28 cellular contexts compared by ENCODE assay signal in genomic region chr3:25967385-25967784, GRCh38.
DNase-seq lines count a peak whose midpoint lies in the region; ATAC-seq, FAIRE-seq and TF ChIP-seq lines count a peak whose summit lies in the region.
"Had no signal": no experiment of that assay in that cellular context is flagged by ENCODE, and none has a peak within 500 bp of the region (broad histone marks: within the 10 kb centered on the region; RNA-seq: fewer than 3 reads in every experiment).

No MANE protein-coding gene starts in this region.

- H3K4me1 ChIP-seq in HepG2 (ENCODE audit: insufficient read depth, low read length) (no peaks in the 10 kb centered on the region), right lobe of liver (no peaks in the 10 kb centered on the region), left lung (no peaks in the 10 kb centered on the region), upper lobe of right lung (no peaks in the 10 kb centered on the region), PC-9 (replicated peaks; ENCODE audit: insufficient read depth) (no peaks in the 10 kb centered on the region)
- H3K4me1 ChIP-seq: BE2C, BLaER1 had no signal

- H3K9me3 Mint-ChIP-seq in activated CD8-positive, alpha-beta T cell treated with anti-CD3 and anti-CD28 coated beads for 36 hours: no peaks in the 10 kb centered on the region

- no peaks in the 10 kb centered on the region for H3K9me2 ChIP-seq in PC-9 (ENCODE audit: insufficient read depth)

- H4K20me1 ChIP-seq in HepG2 (ENCODE audit: insufficient read depth, low read length): no peaks in the 10 kb centered on the region
- no peaks in the 10 kb centered on the region for H4K20me1 ChIP-seq in PC-9 (ENCODE audit: insufficient read depth)
- H4K20me1 ChIP-seq: BLaER1 had no signal

- no peak for TF ChIP-seq EP300 in HepG2 (IDR thresholded peaks at IDR 0.05; ENCODE audit: low read depth in 2 of 2, low read length in 2 of 2)
- TF ChIP-seq EP300 in HepG2 (CRISPR knock-in tag; IDR thresholded peaks at IDR 0.05; ENCODE audit: borderline replicate concordance): no peak

- no peak for FAIRE-seq in HepG2 (lab: Jason Lieb, UNC)
- no peak for FAIRE-seq in bronchial epithelial cell (lab: Jason Lieb, UNC)
- FAIRE-seq: A204.1, GM12878, GM12892, GM18507 had no signal

- no peaks in the 10 kb centered on the region for H3K4me1 Mint-ChIP-seq in activated CD8-positive, alpha-beta T cell treated with anti-CD3 and anti-CD28 coated beads for 36 hours (ENCODE audit: low read depth)
- H3K4me1 Mint-ChIP-seq: CD14-positive monocyte; CD4-positive, alpha-beta memory T cell; CD4-positive, CD25-positive, alpha-beta regulatory T cell; CD8-positive, alpha-beta memory T cell had no signal

- H3K79me2 ChIP-seq in HepG2 (ENCODE audit: insufficient read depth, low read length): no peaks in the 10 kb centered on the region
- H3K79me2 ChIP-seq in PC-9 (ENCODE audit: low read depth): no peaks in the 10 kb centered on the region

- H3K27me3 ChIP-seq in HepG2 (ENCODE audit: control insufficient read depth in 1 of 2, insufficient read depth in 2 of 2, low read length in 2 of 2) (no peaks in the 10 kb centered on the region), right lobe of liver (no peaks in the 10 kb centered on the region), bronchial epithelial cell (ENCODE audit: control insufficient read depth, insufficient read depth, low read length) (no peaks in the 10 kb centered on the region), left lung (no peaks in the 10 kb centered on the region), upper lobe of right lung (no peaks in the 10 kb centered on the region), PC-9 (ENCODE audit: insufficient read depth, low read depth) (no peaks in the 10 kb centered on the region)
- H3K27me3 ChIP-seq: BE2C, BLaER1 had no signal

- TF ChIP-seq CTCF in HepG2 (CRISPR knock-in tag; IDR thresholded peaks at IDR 0.05): no peak
- TF ChIP-seq CTCF in right lobe of liver (IDR thresholded peaks at IDR 0.05): no peak
- TF ChIP-seq CTCF in bronchial epithelial cell (IDR thresholded peaks at IDR 0.05; ENCODE audit: insufficient read depth, low read length, severe bottlenecking): no peak
- no peak for TF ChIP-seq CTCF in left lung (IDR thresholded peaks at IDR 0.05)
- TF ChIP-seq CTCF in upper lobe of right lung (IDR thresholded peaks at IDR 0.05): no peak
- TF ChIP-seq CTCF in PC-9 (conservative IDR thresholded peaks at IDR 0.05): no peak
- TF ChIP-seq CTCF in activated CD8-positive, alpha-beta T cell treated with anti-CD3 and anti-CD28 coated beads for 36 hours (IDR thresholded peaks at IDR 0.05): no peak

- in situ Hi-C loops in HepG2 (cut with HindIII; ENCODE audit: extremely low pct_ligation_motif_present, low pct_unique_long_range_greater_than_20kb): no loop called here

- 18% methylated on average over 5 of the region's 5 CpGs for WGBS in HepG2 (ENCODE audit: low lambda C conversion rate)
- whole genome bisulfite sequencing in right lobe of liver (ENCODE audit: insufficient coverage, low coverage, low lambda C conversion rate, missing lambda C conversion rate): 73% methylated on average over 5 of the region's 5 CpGs

- CTCF ChIA-PET in HepG2 (lab: Yijun Ruan, JAX; ENCODE audit: low intra/inter-chr PET ratio, low total read pairs) (no interaction called here), PC-9 (lab: Charles Lee) (no interaction called here)
- CTCF ChIA-PET in activated CD8-positive, alpha-beta T cell treated with anti-CD3 and anti-CD28 coated beads for 36 hours (lab: Charles Lee): no interaction called here

- H3K9ac ChIP-seq in HepG2 (ENCODE audit: insufficient read depth, low read depth, low read length): no peak overlapping the region
- H3K9ac ChIP-seq: BLaER1 had no signal

- no peaks in the 10 kb centered on the region for H3K9me3 ChIP-seq in HepG2 (ENCODE audit: low read length)
- H3K9me3 ChIP-seq in right lobe of liver: no peaks in the 10 kb centered on the region
- peaks cover 0 to 6% of the 10 kb centered on the region in 2 donors for H3K9me3 ChIP-seq in left lung
- no peaks in the 10 kb centered on the region for H3K9me3 ChIP-seq in upper lobe of right lung
- H3K9me3 ChIP-seq in PC-9 (ENCODE audit: insufficient read depth, low read depth): no peaks in the 10 kb centered on the region
- H3K9me3 ChIP-seq: BE2C had no signal

- BruUV-seq in HepG2 (replicated peaks; lab: Mats Ljungman, UMichigan) (no TSS peak), PC-9 (replicated peaks; lab: Mats Ljungman, UMichigan) (no TSS peak)

- no peak for TF ChIP-seq RAD21 in HepG2 (CRISPR knock-in tag; IDR thresholded peaks at IDR 0.05)

- H3K27me3 Mint-ChIP-seq in activated CD8-positive, alpha-beta T cell treated with anti-CD3 and anti-CD28 coated beads for 36 hours: peaks cover 2% of the 10 kb centered on the region

- POLR2A ChIA-PET in HepG2 (lab: Yijun Ruan, JAX): no interaction called here
- POLR2A ChIA-PET in PC-9 (lab: Charles Lee; ENCODE audit: unreplicated experiment): no interaction called here
- POLR2A ChIA-PET in activated CD8-positive, alpha-beta T cell treated with anti-CD3 and anti-CD28 coated beads for 36 hours (lab: Charles Lee): no interaction called here

- H3K4me3 ChIP-seq in HepG2 (replicated peaks in 1 of 3; ENCODE audit: insufficient read depth in 1 of 3, low read depth in 2 of 3, low read length in 3 of 3) (no peak overlapping the region), right lobe of liver (no peak overlapping the region), bronchial epithelial cell (ENCODE audit: low read depth, low read length) (no peak overlapping the region), left lung (no peak overlapping the region), upper lobe of right lung (no peak overlapping the region), PC-9 (no peak overlapping the region)
- H3K4me3 ChIP-seq: BLaER1, GM12878 had no signal

- H3F3A ChIP-seq in PC-9 (ENCODE audit: insufficient read depth, low read depth): no peaks in the 10 kb centered on the region

- ATAC-seq in HepG2: no peak
- ATAC-seq in right lobe of liver: no peak
- peak; percentile 80 for ATAC-seq in left lung
- ATAC-seq in upper lobe of right lung: peak; percentile 31
- no peak for ATAC-seq in activated CD8-positive, alpha-beta T cell treated with anti-CD3 and anti-CD28 coated beads for 36 hours
- ATAC-seq: GM12878 had no signal

- no peak overlapping the region for H3K27ac ChIP-seq in HepG2 (ENCODE audit: extremely low read length, insufficient read depth, low read length)
- H3K27ac ChIP-seq in right lobe of liver: no peak overlapping the region
- no peak overlapping the region for H3K27ac ChIP-seq in left lung
- H3K27ac ChIP-seq in upper lobe of right lung: no peak overlapping the region
- no peak overlapping the region for H3K27ac ChIP-seq in PC-9
- H3K27ac ChIP-seq: BLaER1 had no signal

- no peak overlapping the region for H3K4me3 Mint-ChIP-seq in activated CD8-positive, alpha-beta T cell treated with anti-CD3 and anti-CD28 coated beads for 36 hours
- H3K4me3 Mint-ChIP-seq: CD14-positive monocyte; CD4-positive, alpha-beta memory T cell; CD4-positive, CD25-positive, alpha-beta regulatory T cell; CD8-positive, alpha-beta memory T cell had no signal

- TF ChIP-seq POLR2A in HepG2 (IDR thresholded peaks at IDR 0.05; ENCODE audit: insufficient read depth in 1 of 2, low read depth in 2 of 2, low read length in 2 of 2) (no peak), right lobe of liver (IDR thresholded peaks at IDR 0.05) (no peak)

- H3K36me3 Mint-ChIP-seq in activated CD8-positive, alpha-beta T cell treated with anti-CD3 and anti-CD28 coated beads for 36 hours (ENCODE audit: low read depth): no peaks in the 10 kb centered on the region
- H3K36me3 Mint-ChIP-seq: CD14-positive monocyte; CD4-positive, alpha-beta memory T cell; CD4-positive, CD25-positive, alpha-beta regulatory T cell; CD8-positive, alpha-beta memory T cell had no signal

- DNase-seq in HepG2 (ENCODE audit: low spot score) (no peak), right lobe of liver (no peak), bronchial epithelial cell (ENCODE audit: low read depth) (peak; percentile 2), left lung (no peak), upper lobe of right lung (no peak), NCI-H69 (lab: John Stamatoyannopoulos, UW) (no peak), PC-9 (no peak)
- DNase-seq in activated CD8-positive, alpha-beta T cell treated with anti-CD3 and anti-CD28 coated beads for 36 hours: no peak
- DNase-seq: 8988T; ACHN; BE2C; C1 segment of cervical spinal cord; CD4-positive, alpha-beta memory T cell; CD4-positive, CD25-positive, alpha-beta regulatory T cell; CD8-positive, alpha-beta memory T cell; COR-L47; DMS 273 treated with DMSO at 0.1 percent for 48 hours; DMS153; DMS79; DND-41; EL; GDM1 had no signal

- H3K27ac Mint-ChIP-seq in activated CD8-positive, alpha-beta T cell treated with anti-CD3 and anti-CD28 coated beads for 36 hours: no peak overlapping the region
- H3K27ac Mint-ChIP-seq: CD14-positive monocyte; CD4-positive, alpha-beta memory T cell; CD4-positive, CD25-positive, alpha-beta regulatory T cell; CD8-positive, alpha-beta memory T cell had no signal

- no peak overlapping the region for H2AFZ ChIP-seq in HepG2 (ENCODE audit: low read length)
- H2AFZ ChIP-seq in PC-9: no peak overlapping the region

- H3K4me2 ChIP-seq in HepG2 (ENCODE audit: low read depth, low read length) (no peak overlapping the region), PC-9 (no peak overlapping the region)
- H3K4me2 ChIP-seq: BLaER1 had no signal

- intact Hi-C loops in HepG2 (cut with micrococcal nuclease; ENCODE audit: unreplicated experiment): no loop called here
- intact Hi-C loops in right lobe of liver (cut with DNase I): no loop called here
- intact Hi-C loops in left lung (cut with DNase I): no loop called here
- intact Hi-C loops in upper lobe of right lung (cut with DNase I): no loop called here
- intact Hi-C loops in PC-9 (cut with micrococcal nuclease; ENCODE audit: unreplicated experiment): no loop called here
- intact Hi-C loops in activated CD8-positive, alpha-beta T cell treated with anti-CD3 and anti-CD28 coated beads for 36 hours (cut with micrococcal nuclease): no loop called here

- no peaks in the 10 kb centered on the region for H3K36me3 ChIP-seq in HepG2 (replicated peaks in 1 of 2; ENCODE audit: control insufficient read depth in 1 of 2, insufficient read depth in 2 of 2, low read length in 2 of 2)
- no peaks in the 10 kb centered on the region for H3K36me3 ChIP-seq in right lobe of liver
- H3K36me3 ChIP-seq in bronchial epithelial cell (ENCODE audit: control insufficient read depth, insufficient read depth, low read length): no peaks in the 10 kb centered on the region
- H3K36me3 ChIP-seq in left lung: no peaks in the 10 kb centered on the region
- H3K36me3 ChIP-seq in upper lobe of right lung: no peaks in the 10 kb centered on the region
- no peaks in the 10 kb centered on the region for H3K36me3 ChIP-seq in PC-9 (ENCODE audit: low read depth)
- H3K36me3 ChIP-seq: BE2C, BLaER1 had no signal

Comparison
In these comparisons a context has a peak if more than half of its experiments do, and no peak if none do; other contexts are left out.
1. ATAC-seq: peak in left lung (single experiment) and upper lobe of right lung (single experiment); none in HepG2 (single experiment), right lobe of liver (0 of 4) and activated CD8-positive, alpha-beta T cell treated with anti-CD3 and anti-CD28 coated beads for 36 hours (single experiment).